ENCODE assay signal across 1 cellular context in the genomic region with DNA sequence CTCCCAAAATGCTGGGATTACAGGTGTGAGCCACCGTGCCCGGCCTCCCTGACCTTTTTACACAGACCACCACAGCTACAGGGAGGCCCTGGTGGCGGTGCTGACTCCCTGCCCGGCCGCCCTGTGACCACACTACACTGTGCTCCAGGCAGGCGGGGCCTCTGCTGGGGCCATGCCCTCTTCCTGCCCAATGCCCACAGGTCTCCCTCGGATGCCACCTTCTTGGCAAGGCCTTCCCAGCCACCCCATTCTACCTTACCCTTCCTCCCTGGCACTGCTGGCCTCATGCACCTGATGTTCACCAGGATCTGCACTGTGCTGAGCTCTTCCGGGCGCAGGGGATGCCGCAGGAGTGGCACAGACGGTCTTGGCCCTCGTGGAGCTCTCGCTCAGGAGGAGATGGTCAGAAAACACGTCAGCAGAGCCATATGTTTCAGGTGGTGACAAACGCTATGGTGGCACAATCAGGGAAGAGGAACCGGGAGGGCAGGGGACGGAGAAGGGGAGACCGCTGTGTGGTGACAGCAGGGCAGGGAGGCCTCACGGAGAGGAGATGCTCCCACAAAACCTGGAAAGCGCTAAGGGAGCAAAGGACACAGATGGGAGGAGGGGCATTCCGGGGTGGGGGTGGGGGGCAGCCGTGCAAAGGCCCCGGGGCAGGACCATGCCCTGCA.
A peak's percentile ranks its signal among the peaks of the same experiment; 100 is the strongest.
TF ChIP-seq lines count a peak whose summit lies in the region.

No MANE protein-coding gene starts in this region.

TF ChIP-seq in HepG2, 621 proteins besides CTCF, POLR2A, EP300 and RAD21:
- TF ChIP-seq ZBTB38 (CRISPR knock-in tag; IDR thresholded peaks at IDR 0.05) (0 out of 2 replicates have a peak, but pooled peaks have one; percentile 33), ZNF781 (CRISPR knock-in tag; IDR thresholded peaks at IDR 0.05; ENCODE audit: borderline replicate concordance, not compliant biosample characterization) (no peak), HNRNPL (IDR thresholded peaks at IDR 0.05; ENCODE audit: low read depth, low read length) (peak; percentile 68; the same call in 1 of the 2 replicates), HNF4G (IDR thresholded peaks at IDR 0.05; ENCODE audit: borderline replicate concordance, low read depth, low read length) (0 out of 2 replicates have a peak, but pooled peaks have one; percentile 5), HNF4G (CRISPR knock-in tag; IDR thresholded peaks at IDR 0.05; ENCODE audit: borderline replicate concordance, low read depth) (no peak)
- TF ChIP-seq, protein P1, sequence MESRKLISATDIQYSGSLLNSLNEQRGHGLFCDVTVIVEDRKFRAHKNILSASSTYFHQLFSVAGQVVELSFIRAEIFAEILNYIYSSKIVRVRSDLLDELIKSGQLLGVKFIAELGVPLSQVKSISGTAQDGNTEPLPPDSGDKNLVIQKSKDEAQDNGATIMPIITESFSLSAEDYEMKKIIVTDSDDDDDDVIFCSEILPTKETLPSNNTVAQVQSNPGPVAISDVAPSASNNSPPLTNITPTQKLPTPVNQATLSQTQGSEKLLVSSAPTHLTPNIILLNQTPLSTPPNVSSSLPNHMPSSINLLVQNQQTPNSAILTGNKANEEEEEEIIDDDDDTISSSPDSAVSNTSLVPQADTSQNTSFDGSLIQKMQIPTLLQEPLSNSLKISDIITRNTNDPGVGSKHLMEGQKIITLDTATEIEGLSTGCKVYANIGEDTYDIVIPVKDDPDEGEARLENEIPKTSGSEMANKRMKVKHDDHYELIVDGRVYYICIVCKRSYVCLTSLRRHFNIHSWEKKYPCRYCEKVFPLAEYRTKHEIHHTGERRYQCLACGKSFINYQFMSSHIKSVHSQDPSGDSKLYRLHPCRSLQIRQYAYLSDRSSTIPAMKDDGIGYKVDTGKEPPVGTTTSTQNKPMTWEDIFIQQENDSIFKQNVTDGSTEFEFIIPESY (CRISPR knock-in tag; IDR thresholded peaks at IDR 0.05) = peak; percentile 82
- TF ChIP-seq, protein P2, sequence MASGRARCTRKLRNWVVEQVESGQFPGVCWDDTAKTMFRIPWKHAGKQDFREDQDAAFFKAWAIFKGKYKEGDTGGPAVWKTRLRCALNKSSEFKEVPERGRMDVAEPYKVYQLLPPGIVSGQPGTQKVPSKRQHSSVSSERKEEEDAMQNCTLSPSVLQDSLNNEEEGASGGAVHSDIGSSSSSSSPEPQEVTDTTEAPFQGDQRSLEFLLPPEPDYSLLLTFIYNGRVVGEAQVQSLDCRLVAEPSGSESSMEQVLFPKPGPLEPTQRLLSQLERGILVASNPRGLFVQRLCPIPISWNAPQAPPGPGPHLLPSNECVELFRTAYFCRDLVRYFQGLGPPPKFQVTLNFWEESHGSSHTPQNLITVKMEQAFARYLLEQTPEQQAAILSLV (CRISPR knock-in tag; IDR thresholded peaks at IDR 0.05; ENCODE audit: borderline replicate concordance) = no peak
